In the genomic region with DNA sequence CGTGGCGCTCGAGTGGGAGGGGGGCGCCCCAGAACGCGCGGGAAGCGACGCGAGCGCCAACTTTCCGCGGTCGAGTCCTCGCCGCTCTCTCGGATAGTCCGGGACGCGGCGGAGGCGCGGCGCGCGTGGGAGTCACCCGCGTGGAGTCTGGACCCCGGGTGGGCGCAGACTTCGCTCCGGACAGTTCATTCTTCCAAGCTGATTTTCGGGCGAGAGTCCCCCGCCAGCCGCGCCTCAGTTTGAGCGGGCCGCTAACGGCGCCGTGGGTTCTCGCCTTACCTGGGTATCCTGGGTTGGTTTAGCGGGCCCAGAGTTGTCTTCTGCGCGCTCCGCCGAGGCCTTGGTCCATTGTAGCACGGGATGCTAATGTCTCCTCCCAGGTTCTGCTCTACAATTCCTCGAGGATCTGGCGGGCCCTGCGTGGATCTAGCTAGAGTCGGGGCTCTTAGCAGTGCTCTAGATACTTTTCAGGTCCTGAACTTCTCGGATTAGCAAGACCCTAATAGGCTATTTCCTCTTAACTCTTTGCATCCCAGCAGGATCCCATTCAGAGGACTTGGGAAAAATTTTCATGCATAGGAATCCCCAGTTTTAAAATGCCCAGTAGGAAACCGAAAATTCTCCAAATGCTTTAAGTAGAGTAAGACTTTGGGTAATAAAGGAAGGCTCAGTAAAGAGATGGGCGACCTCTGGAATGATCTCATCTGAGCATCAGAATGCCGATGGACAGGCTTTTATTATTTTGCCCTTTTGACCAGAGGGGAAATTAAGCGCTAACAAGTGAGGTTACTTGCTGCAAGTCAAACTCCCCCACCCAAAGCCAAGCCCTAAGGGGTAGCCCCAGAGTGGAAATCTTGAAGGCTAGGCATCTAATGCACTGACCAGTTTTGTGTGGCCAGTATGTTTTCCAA, we compare ENCODE assay signal across 8 cellular contexts. TPM values are rescaled to one million over a fixed set of nuclear protein-coding genes. Genes with fewer than 3 reads are reported as not detected.
A peak's percentile ranks its signal among the peaks of the same experiment; 100 is the strongest.
DNase-seq lines count a peak whose midpoint lies in the region; ATAC-seq and TF ChIP-seq lines count a peak whose summit lies in the region.

No MANE protein-coding gene starts in this region.

- peaks cover 8 to 15% (median 10%) of the 10 kb centered on the region in 4 donors for H3K4me1 Mint-ChIP-seq in CD4-positive, alpha-beta memory T cell
- H3K4me1 Mint-ChIP-seq in activated T-helper 2 cell treated with anti-CD3 and anti-CD28 coated beads, Interferon-gamma antibody, Interleukin-2, Interleukin-4, amounts not matched to agents 10 μg/mL and 5 μg/mL and 100 μg/mL, durations not matched to agents 14 hours and 24 hours and 36 hours (ENCODE audit: low read depth), result peaks cover 9% of the 10 kb centered on the region

- H3K4me3 Mint-ChIP-seq in CD4-positive, alpha-beta memory T cell, result peak overlapping the region; percentile 58 to 85 (median 70)
- H3K4me3 Mint-ChIP-seq in activated T-helper 2 cell treated with anti-CD3 and anti-CD28 coated beads, Interferon-gamma antibody, Interleukin-2, Interleukin-4, amounts not matched to agents 10 μg/mL and 5 μg/mL and 100 μg/mL, durations not matched to agents 14 hours and 24 hours and 36 hours (ENCODE audit: low read depth), result peak overlapping the region; percentile 68

- peaks cover 32 to 52% of the 10 kb centered on the region in 2 donors for H3K27me3 Mint-ChIP-seq in CD4-positive, alpha-beta memory T cell
- H3K27me3 Mint-ChIP-seq in activated T-helper 2 cell treated with anti-CD3 and anti-CD28 coated beads, Interferon-gamma antibody, Interleukin-2, Interleukin-4, amounts not matched to agents 10 μg/mL and 5 μg/mL and 100 μg/mL, durations not matched to agents 14 hours and 24 hours and 36 hours (ENCODE audit: low read depth), result peaks cover 50% of the 10 kb centered on the region

- peaks cover 49% of the 10 kb centered on the region for H3K27me3 ChIP-seq in CD4-positive, alpha-beta memory T cell (ENCODE audit: insufficient read depth, low read length)
- H3K27me3 ChIP-seq in cardiac muscle cell, result no peaks in the 10 kb centered on the region

- H3K36me3 Mint-ChIP-seq in CD4-positive, alpha-beta memory T cell, result no peaks in the 10 kb centered on the region
- no peaks in the 10 kb centered on the region for H3K36me3 Mint-ChIP-seq in activated T-helper 2 cell treated with anti-CD3 and anti-CD28 coated beads, Interferon-gamma antibody, Interleukin-2, Interleukin-4, amounts not matched to agents 10 μg/mL and 5 μg/mL and 100 μg/mL, durations not matched to agents 14 hours and 24 hours and 36 hours (ENCODE audit: low read depth)

- no peak for ATAC-seq in HG03520 (IDR thresholded peaks at IDR 0.05; ENCODE audit: unreplicated experiment)
- ATAC-seq in HG02970 (IDR thresholded peaks at IDR 0.05; ENCODE audit: low FRiP score, unreplicated experiment), result no peak

- intact Hi-C loops in CD4-positive, alpha-beta memory T cell (cut with micrococcal nuclease), result no loop called here
- intact Hi-C loops in activated T-helper 2 cell treated with anti-CD3 and anti-CD28 coated beads, Interferon-gamma antibody, Interleukin-2, Interleukin-4, amounts not matched to agents 10 μg/mL and 5 μg/mL and 100 μg/mL, durations not matched to agents 14 hours and 24 hours and 36 hours (cut with micrococcal nuclease), result no loop called here
- intact Hi-C loops in posterior vena cava (cut with DNase I), result no loop called here

- H3K4me1 ChIP-seq in CD4-positive, alpha-beta memory T cell (ENCODE audit: insufficient read depth, low read length), result peaks cover 16% of the 10 kb centered on the region
- peaks cover 16% of the 10 kb centered on the region for H3K4me1 ChIP-seq in cardiac muscle cell (ENCODE audit: low read depth)

- peak in 4 of 5 donors; percentile 10 to 22 (median 14) for DNase-seq in CD4-positive, alpha-beta memory T cell
- no peak for DNase-seq in activated T-helper 2 cell treated with anti-CD3 and anti-CD28 coated beads, Interferon-gamma antibody, Interleukin-2, Interleukin-4, amounts not matched to agents 10 μg/mL and 5 μg/mL and 100 μg/mL, durations not matched to agents 14 hours and 24 hours and 36 hours (ENCODE audit: low spot score)
- DNase-seq in cardiac muscle cell (ENCODE audit: low read depth in 1 of 2, low spot score in 1 of 2) (peak; percentile 52 to 53), posterior vena cava (ENCODE audit: low spot score) (peak; percentile 79), activated gamma-delta T cell treated with Interleukin-2 at 50 U/mL for 16 hours (no peak)

- POLR2A ChIA-PET in CD4-positive, alpha-beta memory T cell (lab: Charles Lee; ENCODE audit: partially characterized antibody), result no interaction called here

- no peak overlapping the region for H3K4me3 ChIP-seq in CD4-positive, alpha-beta memory T cell (ENCODE audit: low read length in 2 of 2)
- H3K4me3 ChIP-seq in cardiac muscle cell, result peak overlapping the region; percentile 96

- H3K9me3 Mint-ChIP-seq in CD4-positive, alpha-beta memory T cell, result no peaks in the 10 kb centered on the region
- no peaks in the 10 kb centered on the region for H3K9me3 Mint-ChIP-seq in activated T-helper 2 cell treated with anti-CD3 and anti-CD28 coated beads, Interferon-gamma antibody, Interleukin-2, Interleukin-4, amounts not matched to agents 10 μg/mL and 5 μg/mL and 100 μg/mL, durations not matched to agents 14 hours and 24 hours and 36 hours

- no peak for TF ChIP-seq CTCF in cardiac muscle cell (IDR thresholded peaks at IDR 0.05; ENCODE audit: low read depth, low read length)

- H3K36me3 ChIP-seq in CD4-positive, alpha-beta memory T cell (ENCODE audit: insufficient read depth, low read length), result no peaks in the 10 kb centered on the region
- H3K36me3 ChIP-seq in KOPT-K1 (ENCODE audit: insufficient read depth, low read length) (no peaks in the 10 kb centered on the region), cardiac muscle cell (no peaks in the 10 kb centered on the region)

- H3K27ac Mint-ChIP-seq in CD4-positive, alpha-beta memory T cell, result peak overlapping the region in 1 of 7 donors; percentile 69
- peak overlapping the region; percentile 28 for H3K27ac Mint-ChIP-seq in activated T-helper 2 cell treated with anti-CD3 and anti-CD28 coated beads, Interferon-gamma antibody, Interleukin-2, Interleukin-4, amounts not matched to agents 10 μg/mL and 5 μg/mL and 100 μg/mL, durations not matched to agents 14 hours and 24 hours and 36 hours

- no peaks in the 10 kb centered on the region for H3K9me3 ChIP-seq in CD4-positive, alpha-beta memory T cell (ENCODE audit: control insufficient read depth in 1 of 2, low read length in 2 of 2)
- H3K9me3 ChIP-seq in KOPT-K1 (ENCODE audit: insufficient read depth, low read length, poor library complexity, severe bottlenecking) (no peaks in the 10 kb centered on the region), cardiac muscle cell (ENCODE audit: low read depth) (no peaks in the 10 kb centered on the region)

- H3K27ac ChIP-seq in CD4-positive, alpha-beta memory T cell (ENCODE audit: low read depth, low read length), result no peak overlapping the region
- peak overlapping the region; percentile 51 for H3K27ac ChIP-seq in KOPT-K1 (ENCODE audit: low read depth, low read length, poor library complexity, severe bottlenecking)
- peak overlapping the region; percentile 82 for H3K27ac ChIP-seq in cardiac muscle cell

- CTCF ChIA-PET in CD4-positive, alpha-beta memory T cell (lab: Charles Lee; ENCODE audit: partially characterized antibody), result interaction anchor here (0.8 kb wide), 1 partner anchor 35 kb away, joined by 3 read pairs; no protein-coding TSS in a partner anchor

RNA-seq across cellular contexts. Expression of a gene that starts 0.5 kb away (rescaled TPM):
- total RNA-seq in CD4-positive, alpha-beta memory T cell, result not detected
- polyA plus RNA-seq in CD4-positive, alpha-beta memory T cell, result not detected
- total RNA-seq in activated T-helper 2 cell treated with anti-CD3 and anti-CD28 coated beads, Interferon-gamma antibody, Interleukin-2, Interleukin-4, amounts not matched to agents 10 μg/mL and 5 μg/mL and 100 μg/mL, durations not matched to agents 14 hours and 24 hours and 36 hours, result 8.2 and 9.4 TPM in 2 replicates
- total RNA-seq in cardiac muscle cell (25.8 and 37.3 TPM in 2 replicates), posterior vena cava (10 to 100 TPM; 30.4 to 80.8 TPM)
- 14.8 and 27.0 TPM in 2 replicates for polyA plus RNA-seq in cardiac muscle cell

RNA-seq across cellular contexts. Expression of a gene that starts 17.1 kb away (rescaled TPM):
- not detected for total RNA-seq in CD4-positive, alpha-beta memory T cell
- polyA plus RNA-seq in CD4-positive, alpha-beta memory T cell, result not detected
- total RNA-seq in activated T-helper 2 cell treated with anti-CD3 and anti-CD28 coated beads, Interferon-gamma antibody, Interleukin-2, Interleukin-4, amounts not matched to agents 10 μg/mL and 5 μg/mL and 100 μg/mL, durations not matched to agents 14 hours and 24 hours and 36 hours, result not detected in 2 replicates
- not detected in 2 replicates for total RNA-seq in cardiac muscle cell
- polyA plus RNA-seq in cardiac muscle cell, result 0.55 TPM in 1 of 2 replicates, not detected in the other
- total RNA-seq in posterior vena cava, result 1 to 10 TPM; 1.8 to 1.9 TPM

Comparison
In these comparisons a context has a peak if more than half of its experiments do, and no peak if none do; other contexts are left out.
1. DNase-seq: peak in CD4-positive, alpha-beta memory T cell (4 of 5), cardiac muscle cell (2 of 2) and posterior vena cava (single experiment); none in activated T-helper 2 cell treated with anti-CD3 and anti-CD28 coated beads, Interferon-gamma antibody, Interleukin-2, Interleukin-4, amounts not matched to agents 10 μg/mL and 5 μg/mL and 100 μg/mL, durations not matched to agents 14 hours and 24 hours and 36 hours (single experiment) and activated gamma-delta T cell treated with Interleukin-2 at 50 U/mL for 16 hours (single experiment).